8 cellular contexts compared by ENCODE assay signal in genomic region chr3:137692803-137693431, GRCh38.
DNase-seq lines count a peak whose midpoint lies in the region; ATAC-seq and TF ChIP-seq lines count a peak whose summit lies in the region.

No MANE protein-coding gene starts in this region.

- H3K36me3 Mint-ChIP-seq in natural killer cell treated with Interleukin-12 subunit alpha and Interleukin-12 subunit beta and Interleukin-15 and Interleukin-18, amount 100 ng/mL, for 72 hours = no peaks in the 10 kb centered on the region

- no peaks in the 10 kb centered on the region for H3K27me3 Mint-ChIP-seq in natural killer cell treated with Interleukin-12 subunit alpha and Interleukin-12 subunit beta and Interleukin-15 and Interleukin-18, amount 100 ng/mL, for 72 hours

- ATAC-seq in mucosa of descending colon (peak; percentile 43), HG03139 (IDR thresholded peaks at IDR 0.05; ENCODE audit: unreplicated experiment) (no peak)
- no peak for ATAC-seq in natural killer cell treated with Interleukin-12 subunit alpha and Interleukin-12 subunit beta and Interleukin-15 and Interleukin-18, amount 100 ng/mL, for 72 hours

- peak; percentile 76 for TF ChIP-seq RAD21 in Ishikawa (IDR thresholded peaks at IDR 0.05; ENCODE audit: low read depth)

- H3K9me3 ChIP-seq in mucosa of descending colon (no peaks in the 10 kb centered on the region), stomach (no peaks in the 10 kb centered on the region)

- no peak overlapping the region for H3K27ac ChIP-seq in stomach

- H3K36me3 ChIP-seq in mucosa of descending colon (ENCODE audit: low read depth) = no peaks in the 10 kb centered on the region
- no peaks in the 10 kb centered on the region for H3K36me3 ChIP-seq in stomach

- no peaks in the 10 kb centered on the region for H3K4me1 Mint-ChIP-seq in natural killer cell treated with Interleukin-12 subunit alpha and Interleukin-12 subunit beta and Interleukin-15 and Interleukin-18, amount 100 ng/mL, for 72 hours (ENCODE audit: low read depth in 2 of 2)

- no peak overlapping the region for H3K4me3 ChIP-seq in GM12865 (ENCODE audit: low read depth, low read length)
- no peak overlapping the region for H3K4me3 ChIP-seq in mucosa of descending colon
- no peak overlapping the region for H3K4me3 ChIP-seq in stomach

- TF ChIP-seq EP300 in Ishikawa (IDR thresholded peaks at IDR 0.05; ENCODE audit: borderline replicate concordance) (no peak), stomach (IDR thresholded peaks at IDR 0.05) (no peak)

- no peak for TF ChIP-seq POLR2A in stomach (IDR thresholded peaks at IDR 0.05)

- H3K27me3 ChIP-seq in stomach = peaks cover 0 to 10% (median 0%) of the 10 kb centered on the region in 3 donors

- TF ChIP-seq CTCF in GM12865 (IDR thresholded peaks at IDR 0.05; ENCODE audit: insufficient read depth, low read depth, low read length, missing control alignments) = peak; percentile 73
- TF ChIP-seq CTCF in mucosa of descending colon (IDR thresholded peaks at IDR 0.05) = no peak
- peak in 3 of 7 experiments; percentile 15 to 23 (median 19) for TF ChIP-seq CTCF in stomach (IDR thresholded peaks at IDR 0.05)

- DNase-seq in GM12865 (ENCODE audit: low read depth) (peak; percentile 58), SW 1271 (lab: John Stamatoyannopoulos, UW) (peak; percentile 2 to 4), mucosa of descending colon (peak in 1 of 3 donors; percentile 12), T1000 (lab: John Stamatoyannopoulos, UW) (no peak), stomach (no peak)
- no peak for DNase-seq in natural killer cell treated with Interleukin-12 subunit alpha and Interleukin-12 subunit beta and Interleukin-15 and Interleukin-18, amount 100 ng/mL, for 72 hours (ENCODE audit: low spot score)

- intact Hi-C loops in mucosa of descending colon (cut with DNase I, micrococcal nuclease) (no loop called here), stomach (cut with DNase I; ENCODE audit: low total_unique reads) (no loop called here)

- peaks cover 9% of the 10 kb centered on the region for H3K9me3 Mint-ChIP-seq in natural killer cell treated with Interleukin-12 subunit alpha and Interleukin-12 subunit beta and Interleukin-15 and Interleukin-18, amount 100 ng/mL, for 72 hours

- no peak overlapping the region for H3K27ac Mint-ChIP-seq in natural killer cell treated with Interleukin-12 subunit alpha and Interleukin-12 subunit beta and Interleukin-15 and Interleukin-18, amount 100 ng/mL, for 72 hours

- 24 to 34% (median 25%) methylated on average over 6 of the region's 6 CpGs for WGBS in stomach, 5 donors

- H3K4me3 Mint-ChIP-seq in natural killer cell treated with Interleukin-12 subunit alpha and Interleukin-12 subunit beta and Interleukin-15 and Interleukin-18, amount 100 ng/mL, for 72 hours = no peak overlapping the region

- no peaks in the 10 kb centered on the region for H3K4me1 ChIP-seq in mucosa of descending colon (ENCODE audit: low read depth)
- H3K4me1 ChIP-seq in stomach = no peaks in the 10 kb centered on the region

TF ChIP-seq in Ishikawa, 13 proteins besides CTCF, POLR2A, EP300 and RAD21:
- TF ChIP-seq NFIC (IDR thresholded peaks at IDR 0.05) (no peak), USF1 (IDR thresholded peaks at IDR 0.05) (no peak), TAF1 (IDR thresholded peaks at IDR 0.05; ENCODE audit: low read depth) (no peak), CEBPB (IDR thresholded peaks at IDR 0.05) (no peak), ZBTB7A (IDR thresholded peaks at IDR 0.05; ENCODE audit: low read depth) (no peak), EGR1 (IDR thresholded peaks at IDR 0.05) (no peak), TEAD4 (IDR thresholded peaks at IDR 0.05) (no peak), FOXM1 (IDR thresholded peaks at IDR 0.05; ENCODE audit: borderline replicate concordance, low read depth) (no peak), CREB1 (IDR thresholded peaks at IDR 0.05; ENCODE audit: low read depth) (no peak), REST (IDR thresholded peaks at IDR 0.05; ENCODE audit: low read depth) (no peak), YY1 (IDR thresholded peaks at IDR 0.05; ENCODE audit: low read depth) (no peak), MAX (IDR thresholded peaks at IDR 0.05) (no peak), TCF12 (IDR thresholded peaks at IDR 0.05; ENCODE audit: low read depth) (no peak)
TF ChIP-seq in Ishikawa: peak in this region for 0.

Comparison
In these comparisons a context has a peak if more than half of its experiments do, and no peak if none do; other contexts are left out.
1. DNase-seq: peak in GM12865 (single experiment) and SW 1271 (2 of 2); none in T1000 (single experiment), natural killer cell treated with Interleukin-12 subunit alpha and Interleukin-12 subunit beta and Interleukin-15 and Interleukin-18, amount 100 ng/mL, for 72 hours (single experiment) and stomach (single experiment).